ENCODE assay signal across 11 cellular contexts in the genomic region with DNA sequence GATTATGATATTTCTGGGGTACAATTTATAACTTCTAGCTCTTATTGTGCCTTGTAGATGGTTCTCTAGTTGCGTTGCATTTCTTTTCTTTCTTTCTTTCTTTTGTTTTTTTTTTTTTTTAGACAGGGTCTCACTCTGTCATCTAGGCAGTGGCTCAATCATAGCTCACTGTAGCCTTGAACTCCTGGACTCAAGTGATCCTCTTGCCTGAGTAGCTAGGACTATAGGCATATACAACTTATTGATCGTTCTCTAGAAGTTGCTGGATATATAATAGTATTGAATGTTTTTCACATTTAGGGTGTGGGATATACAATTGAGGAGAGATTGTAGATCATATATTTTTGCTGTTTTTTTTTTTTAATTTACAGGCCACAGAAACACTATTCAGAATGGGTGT.
"Had no signal": no experiment of that assay in that cellular context is flagged by ENCODE, and none has a peak within 500 bp of the region (broad histone marks: within the 10 kb centered on the region; RNA-seq: fewer than 3 reads in every experiment).

No MANE protein-coding gene starts in this region.

- H3K4me3 Mint-ChIP-seq: GM23338, H9, HFFc6 had no signal

- H3K4me3 ChIP-seq: GM23248, GM23338, HAP-1 had no signal

- H3K27ac ChIP-seq: GM23248 had no signal

- H3K9me3 ChIP-seq: HAP-1 had no signal

- ATAC-seq: GM23338, HCT116 had no signal

- FAIRE-seq: H1, H54 had no signal

- DNase-seq: GM23248, GOT3, H7, H9, HCEC 1CT, HFFc6 had no signal

- H3K36me3 ChIP-seq: HAP-1 had no signal

- H2AFZ ChIP-seq: GM23248, GM23338 had no signal

- H3K9me3 Mint-ChIP-seq: GM23338, H9, HFFc6 had no signal

- H3K9ac ChIP-seq: GM23248 had no signal

- H3K4me2 ChIP-seq: GM23338 had no signal

- H3K27ac Mint-ChIP-seq: GM23338, H9, HFFc6 had no signal
